Comparison of ENCODE assay signal across 10 cellular contexts in genomic region chr3:150216041-150216811, GRCh38.
DNase-seq lines count a peak whose midpoint lies in the region; ATAC-seq and TF ChIP-seq lines count a peak whose summit lies in the region.
"Had no signal": no experiment of that assay in that cellular context is flagged by ENCODE, and none has a peak within 500 bp of the region (broad histone marks: within the 10 kb centered on the region; RNA-seq: fewer than 3 reads in every experiment).

No MANE protein-coding gene starts in this region.

- ATAC-seq in GM19467 (IDR thresholded peaks at IDR 0.05; ENCODE audit: unreplicated experiment): no peak
- ATAC-seq in HG03097 (IDR thresholded peaks at IDR 0.05; ENCODE audit: low FRiP score, unreplicated experiment): no peak
- ATAC-seq: mucosa of descending colon had no signal

- H3K36me3 ChIP-seq in adipocyte (ENCODE audit: control insufficient read depth, insufficient read depth, low read length, severe bottlenecking) (no peaks in the 10 kb centered on the region), colonic mucosa (no peaks in the 10 kb centered on the region)

- no peak overlapping the region for H3K9ac ChIP-seq in adipocyte (ENCODE audit: low read length)
- no peak overlapping the region for H3K9ac ChIP-seq in colonic mucosa (ENCODE audit: low read depth in 2 of 2, low read length in 2 of 2)

- DNase-seq in AG08395 (ENCODE audit: low spot score) (peak; percentile 38), NCI-H1417 treated with DMSO at 0.1 percent for 48 hours (lab: John Stamatoyannopoulos, UW) (peak; percentile 94), adipocyte (ENCODE audit: low read depth) (peak; percentile 86), iPS-NIHi11 (ENCODE audit: low spot score) (peak; percentile 33), AML-193 (lab: John Stamatoyannopoulos, UW) (no peak), colonic mucosa (no peak)
- DNase-seq: activated T-cell treated with anti-CD3 and anti-CD28 coated beads, Interleukin-2, amount 50 U/mL, for 24 hours had no signal

- H3K4me3 ChIP-seq in adipocyte (ENCODE audit: low read length) (no peak overlapping the region), colonic mucosa (no peak overlapping the region)
- H3K4me3 ChIP-seq: mucosa of descending colon had no signal

- no peak overlapping the region for H3K27ac ChIP-seq in colonic mucosa

- H3K9me3 ChIP-seq in adipocyte (ENCODE audit: control insufficient read depth, low read length) (peaks cover 10% of the 10 kb centered on the region), colonic mucosa (no peaks in the 10 kb centered on the region)
- H3K9me3 ChIP-seq: mucosa of descending colon had no signal

- TF ChIP-seq CTCF in colonic mucosa (IDR thresholded peaks at IDR 0.05): no peak

- H3K4me1 ChIP-seq in adipocyte (ENCODE audit: control insufficient read depth, insufficient read depth, low read length) (peaks cover 9% of the 10 kb centered on the region), colonic mucosa (no peaks in the 10 kb centered on the region)

- intact Hi-C loops in colonic mucosa (cut with DNase I): no loop called here

- H3K27me3 ChIP-seq in adipocyte (replicated peaks; ENCODE audit: control insufficient read depth, insufficient read depth, low read length) (no peaks in the 10 kb centered on the region), colonic mucosa (no peaks in the 10 kb centered on the region)

Comparison
In these comparisons a context has a peak if more than half of its experiments do, and no peak if none do; other contexts are left out.
1. DNase-seq: peak in AG08395 (single experiment), NCI-H1417 treated with DMSO at 0.1 percent for 48 hours (single experiment), adipocyte (single experiment) and iPS-NIHi11 (single experiment); none in AML-193 (0 of 2) and colonic mucosa (single experiment).